ENCODE assay signal across 10 cellular contexts in genomic region chr20:51306081-51306480, GRCh38.
"Had no signal": no experiment of that assay in that cellular context is flagged by ENCODE, and none has a peak within 500 bp of the region (broad histone marks: within the 10 kb centered on the region; RNA-seq: fewer than 3 reads in every experiment).

No MANE protein-coding gene starts in this region.

- H3K27me3 ChIP-seq: body of pancreas, pancreas, thyroid gland had no signal

- H3K4me1 Mint-ChIP-seq: activated B cell treated with CpG ODN at 0.5 μM for 24 hours, natural killer cell had no signal

- H3K9me3 Mint-ChIP-seq: activated T-helper 1 cell treated with anti-CD3 and anti-CD28 coated beads, Interleukin-12 subunit alpha, Interleukin-12 subunit beta, Interleukin-2, Interleukin-4 antibody, amounts not matched to agents 30 ng/mL and 10 ng/mL and 1 ng/mL, durations not matched to agents 14 hours and 24 hours and 36 hours; natural killer cell had no signal

- H3K36me3 Mint-ChIP-seq: activated CD4-positive, alpha-beta memory T cell treated with anti-CD3 and anti-CD28 coated beads for 36 hours; immature natural killer cell; natural killer cell had no signal

- H3K9me3 ChIP-seq: body of pancreas, pancreas, thyroid gland had no signal

- H3K4me3 ChIP-seq: body of pancreas, heart left ventricle, left ventricle myocardium inferior, pancreas, thyroid gland had no signal

- H3K36me3 ChIP-seq: heart left ventricle, left ventricle myocardium inferior, pancreas, thyroid gland had no signal

- H3K4me1 ChIP-seq: pancreas had no signal

- H3K27ac Mint-ChIP-seq: activated B cell treated with CpG ODN at 0.5 μM for 24 hours; activated CD4-positive, alpha-beta memory T cell treated with anti-CD3 and anti-CD28 coated beads for 36 hours; activated T-helper 1 cell treated with anti-CD3 and anti-CD28 coated beads, Interleukin-12 subunit alpha, Interleukin-12 subunit beta, Interleukin-2, Interleukin-4 antibody, amounts not matched to agents 30 ng/mL and 10 ng/mL and 1 ng/mL, durations not matched to agents 14 hours and 24 hours and 36 hours; immature natural killer cell; natural killer cell had no signal

- H3K27ac ChIP-seq: body of pancreas, heart left ventricle, left ventricle myocardium inferior, pancreas, thyroid gland had no signal

- H3K4me3 Mint-ChIP-seq: activated B cell treated with CpG ODN at 0.5 μM for 24 hours; activated CD4-positive, alpha-beta memory T cell treated with anti-CD3 and anti-CD28 coated beads for 36 hours; activated T-helper 1 cell treated with anti-CD3 and anti-CD28 coated beads, Interleukin-12 subunit alpha, Interleukin-12 subunit beta, Interleukin-2, Interleukin-4 antibody, amounts not matched to agents 30 ng/mL and 10 ng/mL and 1 ng/mL, durations not matched to agents 14 hours and 24 hours and 36 hours; immature natural killer cell; natural killer cell had no signal
